13 cellular contexts compared by ENCODE assay signal in the genomic region with DNA sequence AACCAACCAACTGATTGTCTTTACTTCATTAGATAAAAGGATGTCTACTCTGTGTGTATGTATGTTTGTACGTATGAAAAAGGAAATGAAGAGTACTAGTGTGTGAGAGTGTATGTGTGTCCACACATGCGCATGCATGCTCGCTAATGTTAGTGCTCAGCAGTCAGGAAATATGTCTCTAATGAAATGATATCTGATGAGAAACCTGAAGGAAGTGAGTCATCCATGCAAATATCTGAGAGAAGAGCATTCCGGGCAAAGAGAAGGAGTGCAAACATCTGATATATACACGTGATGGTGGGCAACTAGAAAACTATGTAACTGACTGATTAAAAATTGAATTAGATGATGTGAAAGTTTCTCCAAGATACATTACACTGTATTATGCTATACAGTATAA. TPM values are rescaled to one million over a fixed set of nuclear protein-coding genes. Genes with fewer than 3 reads are reported as not detected.
DNase-seq lines count a peak whose midpoint lies in the region; ATAC-seq, FAIRE-seq and TF ChIP-seq lines count a peak whose summit lies in the region.
"Had no signal": no experiment of that assay in that cellular context is flagged by ENCODE, and none has a peak within 500 bp of the region (broad histone marks: within the 10 kb centered on the region; RNA-seq: fewer than 3 reads in every experiment).

No MANE protein-coding gene starts in this region.

- peaks cover 6% of the 10 kb centered on the region for H3K9me3 Mint-ChIP-seq in activated naive CD8-positive, alpha-beta T cell treated with anti-CD3 and anti-CD28 coated beads for 36 hours

- H3F3A ChIP-seq in MM.1S (ENCODE audit: insufficient read depth, low read length) = no peaks in the 10 kb centered on the region

- H3K4me2 ChIP-seq in MM.1S (ENCODE audit: low read depth, low read length) = no peak overlapping the region

- H3K36me3 ChIP-seq in ACC112 (ENCODE audit: insufficient read depth, low read length) (no peaks in the 10 kb centered on the region), MM.1S (replicated peaks; ENCODE audit: insufficient read depth, low read length) (no peaks in the 10 kb centered on the region)
- H3K36me3 ChIP-seq: colonic mucosa, SJSA1, thyroid gland had no signal

- no peaks in the 10 kb centered on the region for H3K27me3 Mint-ChIP-seq in activated naive CD8-positive, alpha-beta T cell treated with anti-CD3 and anti-CD28 coated beads for 36 hours
- H3K27me3 Mint-ChIP-seq: naive B cell had no signal

- H3K4me3 ChIP-seq in ACC112 (ENCODE audit: low read depth, low read length) (no peak overlapping the region), fibroblast of mammary gland (ENCODE audit: control insufficient read depth, low read depth, low read length) (no peak overlapping the region), MM.1S (ENCODE audit: low read length) (no peak overlapping the region)
- H3K4me3 ChIP-seq: colonic mucosa, SJSA1, thyroid gland had no signal

- DNase-seq in GM18507 (ENCODE audit: extremely low spot score, insufficient read length, low read depth) = no peak
- DNase-seq in T-helper 22 cell (ENCODE audit: low read depth) = peak; percentile 10
- DNase-seq in fibroblast of mammary gland (ENCODE audit: low read depth) = peak; percentile 63
- no peak for DNase-seq in GM19240 (ENCODE audit: insufficient read length, low spot score)
- DNase-seq in activated naive CD8-positive, alpha-beta T cell treated with anti-CD3 and anti-CD28 coated beads for 36 hours = no peak
- no peak for DNase-seq in MM.1S
- DNase-seq: colonic mucosa, naive B cell, NCI-H2081, thyroid gland had no signal

- ATAC-seq in HG03095 (IDR thresholded peaks at IDR 0.05; ENCODE audit: unreplicated experiment) = no peak

- no peaks in the 10 kb centered on the region for H3K79me2 ChIP-seq in ACC112 (ENCODE audit: control insufficient read depth, insufficient read depth, low read length, unreplicated experiment)
- H3K79me2 ChIP-seq in MM.1S (ENCODE audit: low read length) = no peaks in the 10 kb centered on the region

- no peaks in the 10 kb centered on the region for H3K9me3 ChIP-seq in MM.1S (replicated peaks; ENCODE audit: insufficient read depth, low read length)
- H3K9me3 ChIP-seq: colonic mucosa, SJSA1, thyroid gland had no signal

- H3K27ac Mint-ChIP-seq in activated naive CD8-positive, alpha-beta T cell treated with anti-CD3 and anti-CD28 coated beads for 36 hours = no peak overlapping the region
- H3K27ac Mint-ChIP-seq: naive B cell had no signal

- H3K27me3 ChIP-seq in ACC112 (ENCODE audit: insufficient read depth, low read length) = no peaks in the 10 kb centered on the region
- H3K27me3 ChIP-seq in MM.1S (replicated peaks; ENCODE audit: insufficient read depth, low read length) = no peaks in the 10 kb centered on the region
- H3K27me3 ChIP-seq: colonic mucosa, SJSA1, thyroid gland had no signal

- peak overlapping the region; percentile 3 for H2AFZ ChIP-seq in ACC112 (ENCODE audit: low read length, unreplicated experiment)
- no peak overlapping the region for H2AFZ ChIP-seq in MM.1S (ENCODE audit: low read length)

- H3K4me3 Mint-ChIP-seq in activated naive CD8-positive, alpha-beta T cell treated with anti-CD3 and anti-CD28 coated beads for 36 hours = no peak overlapping the region
- H3K4me3 Mint-ChIP-seq: naive B cell had no signal

- no peaks in the 10 kb centered on the region for H3K9me2 ChIP-seq in MM.1S (replicated peaks; ENCODE audit: insufficient read depth, low read length)

- peaks cover 14% of the 10 kb centered on the region for H3K4me1 Mint-ChIP-seq in activated naive CD8-positive, alpha-beta T cell treated with anti-CD3 and anti-CD28 coated beads for 36 hours

- H3K9ac ChIP-seq in MM.1S (ENCODE audit: low read length) = no peak overlapping the region

- no peak for TF ChIP-seq CTCF in fibroblast of mammary gland (conservative IDR thresholded peaks at IDR 0.05; ENCODE audit: control insufficient read depth, insufficient read depth, low read depth, low read length)
- no peak for TF ChIP-seq CTCF in MM.1S (IDR thresholded peaks at IDR 0.05; ENCODE audit: low read length)

- H3K4me1 ChIP-seq in ACC112 (ENCODE audit: control insufficient read depth, insufficient read depth, low read length, unreplicated experiment) (peaks cover 5% of the 10 kb centered on the region), MM.1S (ENCODE audit: low read length) (no peaks in the 10 kb centered on the region)
- H3K4me1 ChIP-seq: colonic mucosa, thyroid gland had no signal

- FAIRE-seq in GM18507 (lab: Jason Lieb, UNC) = peak; percentile 38

- no peaks in the 10 kb centered on the region for H4K20me1 ChIP-seq in MM.1S (ENCODE audit: insufficient read depth, low read length)

- peaks cover 3% of the 10 kb centered on the region for H3K36me3 Mint-ChIP-seq in activated naive CD8-positive, alpha-beta T cell treated with anti-CD3 and anti-CD28 coated beads for 36 hours

- peak overlapping the region; percentile 29; the same call in 1 of the 2 replicates for H3K27ac ChIP-seq in ACC112 (ENCODE audit: low read depth, low read length)
- H3K27ac ChIP-seq in MM.1S (ENCODE audit: low read length) = no peak overlapping the region
- H3K27ac ChIP-seq: colonic mucosa, SJSA1, thyroid gland had no signal

RNA-seq across cellular contexts. Expression of a gene that starts 29.6 kb away (rescaled TPM):
- 10 to 100 TPM; 28.9 to 29.8 TPM for total RNA-seq in activated naive CD8-positive, alpha-beta T cell treated with anti-CD3 and anti-CD28 coated beads for 36 hours

Comparison
In these comparisons a context has a peak if more than half of its experiments do, and no peak if none do; other contexts are left out.
1. DNase-seq: peak in T-helper 22 cell (single experiment) and fibroblast of mammary gland (single experiment); none in GM18507 (single experiment), GM19240 (single experiment), activated naive CD8-positive, alpha-beta T cell treated with anti-CD3 and anti-CD28 coated beads for 36 hours (single experiment) and MM.1S (single experiment).